Comparison of ENCODE assay signal across 8 cellular contexts in the genomic region with DNA sequence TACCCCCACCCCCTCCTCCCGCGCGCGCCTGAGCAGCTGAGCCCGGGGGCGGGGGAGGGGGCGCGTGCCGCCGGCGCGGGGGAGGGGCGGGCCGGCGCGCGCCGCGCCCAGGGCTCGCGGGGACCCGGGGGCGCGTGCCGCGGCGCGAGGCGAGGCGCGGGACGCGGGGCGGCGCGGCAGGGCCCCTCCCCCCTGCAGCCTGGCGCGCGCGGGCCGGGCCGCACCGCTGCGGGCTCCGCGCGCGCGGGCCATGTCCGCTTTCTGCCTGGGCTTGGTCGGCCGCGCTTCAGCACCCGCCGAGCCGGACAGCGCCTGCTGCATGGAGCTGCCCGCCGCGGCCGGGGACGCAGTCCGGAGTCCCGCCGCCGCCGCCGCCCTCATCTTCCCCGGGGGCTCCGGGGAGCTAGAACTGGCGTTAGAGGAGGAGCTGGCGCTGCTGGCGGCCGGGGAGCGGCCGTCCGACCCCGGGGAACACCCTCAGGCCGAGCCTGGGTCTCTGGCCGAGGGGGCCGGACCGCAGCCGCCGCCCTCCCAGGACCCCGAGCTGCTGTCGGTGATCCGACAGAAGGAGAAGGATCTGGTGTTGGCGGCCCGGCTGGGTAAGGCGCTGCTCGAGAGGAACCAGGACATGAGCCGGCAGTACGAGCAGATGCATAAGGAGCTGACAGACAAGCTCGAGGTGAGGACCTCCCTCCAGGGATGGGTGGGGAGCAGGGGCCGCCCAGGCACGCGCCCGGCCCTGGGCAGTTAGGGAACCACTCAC. TPM values are rescaled to one million over a fixed set of nuclear protein-coding genes. Genes with fewer than 3 reads are reported as not detected.
DNase-seq lines count a peak whose midpoint lies in the region; ATAC-seq and TF ChIP-seq lines count a peak whose summit lies in the region.

No MANE protein-coding gene starts in this region.

- H3K36me3 ChIP-seq in KOPT-K1 (ENCODE audit: insufficient read depth, low read length): peaks cover 5% of the 10 kb centered on the region; the same call in 1 of the 2 replicates
- no peaks in the 10 kb centered on the region for H3K36me3 ChIP-seq in spleen

- peak overlapping the region; percentile 49 to 90 (median 67) for H3K4me3 ChIP-seq in spleen

- ATAC-seq in GM21576 (IDR thresholded peaks at IDR 0.05; ENCODE audit: unreplicated experiment) (peak; percentile 31), WTC11 (peak; percentile 18)

- peaks cover 0 to 68% (median 0%) of the 10 kb centered on the region in 7 donors for H3K27me3 ChIP-seq in spleen (replicated peaks in 1 of 7)

- POLR2A ChIA-PET in WTC11 (lab: Charles Lee): interaction anchor here (0.6 to 1.5 kb wide), 6 partner anchors 96 to 206 kb away, joined by 3 to 9 read pairs (median 4); no protein-coding TSS in a partner anchor

- H3K27ac Mint-ChIP-seq in WTC11: no peak overlapping the region

- TF ChIP-seq CTCF in WTC11 (IDR thresholded peaks at IDR 0.05): no peak
- no peak for TF ChIP-seq CTCF in spleen (IDR thresholded peaks at IDR 0.05 in 8 of 11, conservative IDR thresholded peaks at IDR 0.05 in 3 of 11)

- peaks cover 15 to 27% (median 19%) of the 10 kb centered on the region in 6 donors for H3K4me1 ChIP-seq in spleen

- peak overlapping the region; percentile 68 for H3K4me3 Mint-ChIP-seq in WTC11

- no peak for TF ChIP-seq POLR2A in spleen (IDR thresholded peaks at IDR 0.05)

- peak; percentile 76 for DNase-seq in EH (ENCODE audit: low read depth)
- DNase-seq in WTC11 (ENCODE audit: low spot score): peak; percentile 87
- peak; percentile 63 for DNase-seq in central memory CD4-positive, alpha-beta T cell
- peak; percentile 77 for DNase-seq in iris pigment epithelial cell (ENCODE audit: low read depth)
- DNase-seq in spleen: peak; percentile 95
- DNase-seq in NCI-H524 treated with DMSO at 0.1 percent for 48 hours (lab: John Stamatoyannopoulos, UW): no peak

- peaks cover 5% of the 10 kb centered on the region for H3K36me3 Mint-ChIP-seq in WTC11

- H3K27me3 Mint-ChIP-seq in WTC11 (ENCODE audit: low read depth): peaks cover 18% of the 10 kb centered on the region

- intact Hi-C loops in spleen (cut with DNase I; ENCODE audit: low total_unique reads): no loop called here

- H3K4me1 Mint-ChIP-seq in WTC11: peaks cover 26% of the 10 kb centered on the region

- H3K9me3 ChIP-seq in KOPT-K1 (ENCODE audit: insufficient read depth, low read length, poor library complexity, severe bottlenecking) (no peaks in the 10 kb centered on the region), spleen (no peaks in the 10 kb centered on the region)

- H3K9me3 Mint-ChIP-seq in WTC11: no peaks in the 10 kb centered on the region

- CTCF ChIA-PET in WTC11 (lab: Charles Lee): interaction anchor here (0.6 to 2.6 kb wide), 11 partner anchors 17 to 324 kb away, joined by 3 to 22 read pairs (median 4); partner anchors contain the start of gene CIT

- WGBS in spleen, 5 donors: 0 to 2% (median 1%) methylated on average over 2 to 98 of the region's 98 CpGs

- peak overlapping the region; percentile 57 for H3K27ac ChIP-seq in KOPT-K1 (ENCODE audit: low read depth, low read length, poor library complexity, severe bottlenecking)
- H3K27ac ChIP-seq in spleen: peak overlapping the region in 5 of 8 donors; percentile 67 to 88 (median 80)

TF ChIP-seq in WTC11, 78 proteins besides CTCF, POLR2A, EP300 and RAD21 (continues in another document):
- TF ChIP-seq USF2 (CRISPR knock-in tag; IDR thresholded peaks at IDR 0.05) (no peak), NFYB (CRISPR knock-in tag; conservative IDR thresholded peaks at IDR 0.05; ENCODE audit: low read depth) (peak; percentile 35; the same call in 1 of the 2 replicates), RORB (CRISPR knock-in tag; IDR thresholded peaks at IDR 0.05) (no peak), RELA (CRISPR knock-in tag; IDR thresholded peaks at IDR 0.05; ENCODE audit: borderline replicate concordance) (peak; percentile 81; the same call in 1 of the 2 replicates), JUN (CRISPR knock-in tag; IDR thresholded peaks at IDR 0.05) (peak; percentile 89), SMAD3 (CRISPR knock-in tag; IDR thresholded peaks at IDR 0.05; ENCODE audit: borderline replicate concordance) (0 out of 2 replicates have a peak, but pooled peaks have one; percentile 38), ZNF396 (CRISPR knock-in tag; IDR thresholded peaks at IDR 0.05; ENCODE audit: borderline replicate concordance) (no peak), ZNF219 (CRISPR knock-in tag; IDR thresholded peaks at IDR 0.05; ENCODE audit: borderline replicate concordance) (peak; percentile 93), ZNF317 (CRISPR knock-in tag; IDR thresholded peaks at IDR 0.05; ENCODE audit: borderline replicate concordance, low read depth) (peak; percentile 35; the same call in 1 of the 2 replicates), ELF4 (CRISPR knock-in tag; IDR thresholded peaks at IDR 0.05; ENCODE audit: low read depth) (peak; percentile 80; the same call in 1 of the 2 replicates), CBFB (CRISPR knock-in tag; IDR thresholded peaks at IDR 0.05; ENCODE audit: low read depth) (peak; percentile 87; the same call in 1 of the 2 replicates), NR2C2 (CRISPR knock-in tag; IDR thresholded peaks at IDR 0.05) (0 out of 2 replicates have a peak, but pooled peaks have one; percentile 31), FOXK1 (CRISPR knock-in tag; IDR thresholded peaks at IDR 0.05) (peak; percentile 80), MXD4 (CRISPR knock-in tag; IDR thresholded peaks at IDR 0.05; ENCODE audit: borderline replicate concordance) (no peak), FOXP1 (CRISPR knock-in tag; IDR thresholded peaks at IDR 0.05; ENCODE audit: borderline replicate concordance) (peak; percentile 88), CREB1 (CRISPR knock-in tag; IDR thresholded peaks at IDR 0.05) (no peak), HMGA2 (CRISPR knock-in tag; IDR thresholded peaks at IDR 0.05) (no peak), ZNF232 (CRISPR knock-in tag; IDR thresholded peaks at IDR 0.05) (0 out of 2 replicates have a peak, but pooled peaks have one; percentile 85), TEAD4 (CRISPR knock-in tag; IDR thresholded peaks at IDR 0.05) (peak; percentile 74; the same call in 1 of the 2 replicates)
- TF ChIP-seq, protein P1, sequence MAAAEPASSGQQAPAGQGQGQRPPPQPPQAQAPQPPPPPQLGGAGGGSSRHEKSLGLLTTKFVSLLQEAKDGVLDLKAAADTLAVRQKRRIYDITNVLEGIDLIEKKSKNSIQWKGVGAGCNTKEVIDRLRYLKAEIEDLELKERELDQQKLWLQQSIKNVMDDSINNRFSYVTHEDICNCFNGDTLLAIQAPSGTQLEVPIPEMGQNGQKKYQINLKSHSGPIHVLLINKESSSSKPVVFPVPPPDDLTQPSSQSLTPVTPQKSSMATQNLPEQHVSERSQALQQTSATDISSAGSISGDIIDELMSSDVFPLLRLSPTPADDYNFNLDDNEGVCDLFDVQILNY (CRISPR knock-in tag; IDR thresholded peaks at IDR 0.05): peak; percentile 91
- TF ChIP-seq, protein P2, sequence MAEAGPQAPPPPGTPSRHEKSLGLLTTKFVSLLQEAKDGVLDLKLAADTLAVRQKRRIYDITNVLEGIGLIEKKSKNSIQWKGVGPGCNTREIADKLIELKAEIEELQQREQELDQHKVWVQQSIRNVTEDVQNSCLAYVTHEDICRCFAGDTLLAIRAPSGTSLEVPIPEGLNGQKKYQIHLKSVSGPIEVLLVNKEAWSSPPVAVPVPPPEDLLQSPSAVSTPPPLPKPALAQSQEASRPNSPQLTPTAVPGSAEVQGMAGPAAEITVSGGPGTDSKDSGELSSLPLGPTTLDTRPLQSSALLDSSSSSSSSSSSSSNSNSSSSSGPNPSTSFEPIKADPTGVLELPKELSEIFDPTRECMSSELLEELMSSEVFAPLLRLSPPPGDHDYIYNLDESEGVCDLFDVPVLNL (CRISPR knock-in tag; IDR thresholded peaks at IDR 0.05; ENCODE audit: borderline replicate concordance, low read depth): peak; percentile 85; the same call in 1 of the 2 replicates
- TF ChIP-seq, protein P3, sequence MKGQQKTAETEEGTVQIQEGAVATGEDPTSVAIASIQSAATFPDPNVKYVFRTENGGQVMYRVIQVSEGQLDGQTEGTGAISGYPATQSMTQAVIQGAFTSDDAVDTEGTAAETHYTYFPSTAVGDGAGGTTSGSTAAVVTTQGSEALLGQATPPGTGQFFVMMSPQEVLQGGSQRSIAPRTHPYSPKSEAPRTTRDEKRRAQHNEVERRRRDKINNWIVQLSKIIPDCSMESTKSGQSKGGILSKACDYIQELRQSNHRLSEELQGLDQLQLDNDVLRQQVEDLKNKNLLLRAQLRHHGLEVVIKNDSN (CRISPR knock-in tag; IDR thresholded peaks at IDR 0.05): peak; percentile 61; the same call in 1 of the 2 replicates
- TF ChIP-seq, protein P4, sequence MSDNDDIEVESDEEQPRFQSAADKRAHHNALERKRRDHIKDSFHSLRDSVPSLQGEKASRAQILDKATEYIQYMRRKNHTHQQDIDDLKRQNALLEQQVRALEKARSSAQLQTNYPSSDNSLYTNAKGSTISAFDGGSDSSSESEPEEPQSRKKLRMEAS (CRISPR knock-in tag; IDR thresholded peaks at IDR 0.05): peak; percentile 44; the same call in 1 of the 2 replicates

RNA-seq across cellular contexts. Expression of gene BICDL1, which starts 0.8 kb away (rescaled TPM):
- 17.9 to 23.1 TPM (median 20.2 TPM) in 3 replicates for total RNA-seq in WTC11 (2021)
- 10 to 100 TPM in 2 of 7 donors, 1 to 10 TPM in 5; 4.5 to 16.0 (median 9.8) TPM for total RNA-seq in spleen
- polyA plus RNA-seq in spleen: 1 to 10 TPM; 5.8 to 9.0 (median 7.0) TPM
